ENCODE assay signal across 8 cellular contexts in genomic region chr1:68229927-68230812, GRCh38. TPM values are rescaled to one million over a fixed set of nuclear protein-coding genes. Genes with fewer than 3 reads are reported as not detected.
DNase-seq lines count a peak whose midpoint lies in the region; ATAC-seq and TF ChIP-seq lines count a peak whose summit lies in the region.

No MANE protein-coding gene starts in this region.

- H3K4me3 Mint-ChIP-seq in Caco-2 (ENCODE audit: unreplicated experiment) (peak overlapping the region; percentile 73), neural crest cell (peak overlapping the region; percentile 99)

- no peaks in the 10 kb centered on the region for H3K4me1 Mint-ChIP-seq in Caco-2 (ENCODE audit: low read depth, unreplicated experiment)
- H3K4me1 Mint-ChIP-seq in neural crest cell, result peaks cover 43% of the 10 kb centered on the region

- no peak overlapping the region for H3K27ac Mint-ChIP-seq in Caco-2 (ENCODE audit: unreplicated experiment)
- peak overlapping the region; percentile 98 for H3K27ac Mint-ChIP-seq in neural crest cell (ENCODE audit: unreplicated experiment)

- no peaks in the 10 kb centered on the region for H3K9me3 Mint-ChIP-seq in Caco-2 (ENCODE audit: unreplicated experiment)
- H3K9me3 Mint-ChIP-seq in neural crest cell, result no peaks in the 10 kb centered on the region

- POLR2A ChIA-PET in Caco-2 (lab: Charles Lee), result interaction anchor here (0.6 kb wide), 1 partner anchor 10 kb away, joined by 3 read pairs; no protein-coding TSS in a partner anchor

- no TSS peak for BruUV-seq in Caco-2 (replicated peaks; lab: Mats Ljungman, UMichigan)

- H3K36me3 Mint-ChIP-seq in Caco-2 (ENCODE audit: insufficient read depth, unreplicated experiment) (peaks cover 13% of the 10 kb centered on the region), neural crest cell (ENCODE audit: low read depth) (no peaks in the 10 kb centered on the region)

- DNase-seq in Caco-2, result no peak
- DNase-seq in NCI-H82 (lab: John Stamatoyannopoulos, UW), result peak; percentile 80
- DNase-seq in fibroblast of gingiva (ENCODE audit: low read depth), result peak; percentile 26
- peak; percentile 27 for DNase-seq in neural crest cell (ENCODE audit: low read depth, low spot score)
- DNase-seq in NK-92 treated with Interleukin-12 subunit alpha and Interleukin-12 subunit beta, amount 100 ng/mL, for 24 hours (lab: John Stamatoyannopoulos, UW), result no peak
- DNase-seq in stimulated activated CD4-positive, alpha-beta T cell treated with anti-CD3 and anti-CD28 coated beads, Interleukin-4, amount 100 ng/mL, for 4 hours, result no peak
- no peak for DNase-seq in kidney glomerular epithelial cell (lab: John Stamatoyannopoulos, UW)

- H3K27me3 ChIP-seq in Caco-2 (replicated peaks; ENCODE audit: control insufficient read depth, insufficient read depth, low read length), result no peaks in the 10 kb centered on the region

- no peaks in the 10 kb centered on the region for H3K4me1 ChIP-seq in Caco-2

- H3K9me3 ChIP-seq in Caco-2, result no peaks in the 10 kb centered on the region

- H3K4me3 ChIP-seq in Caco-2 (ENCODE audit: low read depth, low read length), result no peak overlapping the region

- intact Hi-C loops in Caco-2 (cut with micrococcal nuclease; ENCODE audit: unreplicated experiment), result loop anchor here (5.0 to 10.0 kb wide), 3 partner anchors 65 to 108 kb away; no protein-coding TSS in a partner anchor

- CTCF ChIA-PET in Caco-2 (lab: Charles Lee), result no interaction called here

- H3K36me3 ChIP-seq in Caco-2 (ENCODE audit: control insufficient read depth, insufficient read depth, low read length), result no peaks in the 10 kb centered on the region

- ATAC-seq in HG02870 (IDR thresholded peaks at IDR 0.05; ENCODE audit: unreplicated experiment), result no peak

- TF ChIP-seq CTCF in Caco-2 (IDR thresholded peaks at IDR 0.05; ENCODE audit: insufficient read depth in 1 of 2, low read depth in 1 of 2, low read length in 1 of 2, severe bottlenecking in 1 of 2, unreplicated experiment in 1 of 2) (no peak), neural crest cell (conservative IDR thresholded peaks at IDR 0.05) (no peak)

- no peaks in the 10 kb centered on the region for H3K27me3 Mint-ChIP-seq in Caco-2 (ENCODE audit: insufficient read depth, unreplicated experiment)
- peaks cover 9% of the 10 kb centered on the region for H3K27me3 Mint-ChIP-seq in neural crest cell (ENCODE audit: low read depth)

RNA-seq across cellular contexts. Expression of gene WLS, which starts 2.2 kb away (rescaled TPM):
- 70.6 and 72.3 TPM in 2 replicates for total RNA-seq in Caco-2 (2022)
- 147 and 152 TPM in 2 replicates for total RNA-seq in neural crest cell

Comparison
In these comparisons a context has a peak if more than half of its experiments do, and no peak if none do; other contexts are left out.
1. DNase-seq: peak in NCI-H82 (single experiment), fibroblast of gingiva (single experiment) and neural crest cell (single experiment); none in Caco-2 (0 of 2), NK-92 treated with Interleukin-12 subunit alpha and Interleukin-12 subunit beta, amount 100 ng/mL, for 24 hours (single experiment), stimulated activated CD4-positive, alpha-beta T cell treated with anti-CD3 and anti-CD28 coated beads, Interleukin-4, amount 100 ng/mL, for 4 hours (0 of 2) and kidney glomerular epithelial cell (single experiment).